ENCODE assay signal across 1 cellular context in the genomic region with DNA sequence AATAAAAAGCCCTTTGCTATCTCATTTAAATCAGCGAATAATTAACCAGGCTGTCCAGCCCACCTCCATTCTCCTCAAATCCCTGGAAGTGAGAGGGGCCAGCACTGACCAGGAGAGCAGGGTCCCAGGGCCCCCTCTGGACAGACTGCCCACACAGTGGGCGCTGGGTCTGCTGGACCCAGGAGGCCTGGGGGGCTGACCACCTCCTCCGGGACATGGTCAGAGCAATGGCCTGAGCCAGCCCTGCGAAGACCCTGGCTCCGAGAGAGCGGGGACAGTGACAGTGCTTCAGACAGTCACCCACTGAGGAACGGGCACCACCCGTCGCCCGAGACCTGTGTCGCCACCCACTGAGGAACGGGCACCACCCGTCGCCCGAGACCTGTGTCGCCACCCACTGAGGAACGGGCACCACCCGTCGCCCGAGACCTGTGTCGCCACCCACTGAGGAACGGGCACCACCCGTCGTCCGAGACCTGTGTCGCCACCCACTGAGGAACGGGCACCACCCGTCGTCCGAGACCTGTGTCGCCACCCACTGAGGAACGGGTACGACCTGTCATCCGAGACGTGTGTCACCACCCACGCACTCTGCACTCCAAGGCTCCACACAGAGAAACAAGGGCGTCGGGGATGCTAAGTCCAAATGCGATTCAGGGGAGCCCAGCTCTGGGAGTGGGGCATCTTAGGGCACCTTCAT. TPM values are rescaled to one million over a fixed set of nuclear protein-coding genes. Genes with fewer than 3 reads are reported as not detected.
"Had no signal": no experiment of that assay in that cellular context is flagged by ENCODE, and none has a peak within 500 bp of the region (broad histone marks: within the 10 kb centered on the region; RNA-seq: fewer than 3 reads in every experiment).

No MANE protein-coding gene starts in this region.

RNA-seq across cellular contexts. Expression of gene C14orf180, which starts 57.4 kb away (rescaled TPM):
- polyA plus RNA-seq: SK-N-SH had no signal
